In the genomic region with DNA sequence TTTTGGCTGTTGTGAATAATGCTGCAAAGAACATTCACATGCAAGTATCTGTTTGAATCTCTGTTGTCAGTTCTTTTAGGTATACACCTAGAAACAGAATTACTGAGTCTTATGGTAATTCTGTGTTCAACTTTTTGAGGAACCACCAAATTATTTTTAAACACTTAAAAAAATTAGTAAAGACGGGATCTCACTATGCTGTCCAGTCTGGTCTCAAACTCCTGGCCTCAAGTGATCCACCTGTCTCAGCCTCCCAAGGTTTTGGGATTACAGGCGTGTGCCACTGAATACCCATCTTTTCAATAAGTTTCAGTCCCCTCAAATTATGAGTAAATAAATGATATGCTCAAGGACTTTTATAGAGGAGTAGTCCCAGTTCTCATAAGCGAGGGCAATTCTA, we compare ENCODE assay signal across 11 cellular contexts. TPM values are rescaled to one million over a fixed set of nuclear protein-coding genes. Genes with fewer than 3 reads are reported as not detected.
"Had no signal": no experiment of that assay in that cellular context is flagged by ENCODE, and none has a peak within 500 bp of the region (broad histone marks: within the 10 kb centered on the region; RNA-seq: fewer than 3 reads in every experiment).

No MANE protein-coding gene starts in this region.

- H3K9me3 ChIP-seq: HAP-1 had no signal

- FAIRE-seq: H54 had no signal

- ATAC-seq: GM23338, HCT116 had no signal

- H3K4me2 ChIP-seq: GM23338 had no signal

- H3K4me3 ChIP-seq: GM23248, GM23338, HAP-1 had no signal

- H2AFZ ChIP-seq: GM23248, GM23338 had no signal

- H3K36me3 ChIP-seq: HAP-1 had no signal

- H3K9ac ChIP-seq: GM23248 had no signal

- DNase-seq: GM23248, GOT3, H7, H9, HCEC 1CT, HFFc6 had no signal

- H3K27ac ChIP-seq: GM23248 had no signal

RNA-seq across cellular contexts. Expression of a gene that starts 17.5 kb away (rescaled TPM):
- total RNA-seq: GM23248, GM23338, H4, H7, H9, HFFc6 had no signal
- polyA plus RNA-seq: GM23248, GM23338 had no signal
